Comparison of ENCODE assay signal across 22 cellular contexts in the genomic region with DNA sequence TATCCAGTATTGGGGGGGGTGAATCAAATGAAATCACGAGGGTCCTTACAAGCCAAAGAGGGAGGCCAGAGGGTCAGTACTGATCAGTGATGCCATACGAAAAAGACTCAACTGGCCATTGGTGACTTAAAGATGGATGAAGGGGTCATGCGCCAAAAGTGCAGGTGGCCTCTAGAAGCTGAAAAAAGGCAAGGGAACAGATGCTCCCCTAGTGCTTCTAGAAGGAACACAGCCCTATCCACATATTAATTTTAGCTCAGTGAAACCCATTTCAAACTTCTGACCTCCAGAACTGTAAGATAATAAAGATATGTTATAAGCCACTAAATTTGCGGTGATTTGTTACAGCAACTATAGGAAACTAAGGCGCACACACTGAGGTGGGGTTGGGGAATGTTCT.
DNase-seq lines count a peak whose midpoint lies in the region; ATAC-seq and TF ChIP-seq lines count a peak whose summit lies in the region.
"Had no signal": no experiment of that assay in that cellular context is flagged by ENCODE, and none has a peak within 500 bp of the region (broad histone marks: within the 10 kb centered on the region; RNA-seq: fewer than 3 reads in every experiment).

No MANE protein-coding gene starts in this region.

- H3K4me2 ChIP-seq in DND-41 (ENCODE audit: insufficient read depth, low read length) = no peak overlapping the region; the same call in 1 of the 2 replicates
- peak overlapping the region; percentile 66; the same call in 1 of the 2 replicates for H3K4me2 ChIP-seq in MM.1S (ENCODE audit: low read depth, low read length)
- H3K4me2 ChIP-seq in trophoblast cell (ENCODE audit: low read length) = no peak overlapping the region
- H3K4me2 ChIP-seq: SK-N-SH had no signal

- H3K9ac ChIP-seq in DND-41 (ENCODE audit: low read depth, low read length) = no peak overlapping the region
- no peak overlapping the region for H3K9ac ChIP-seq in MM.1S (ENCODE audit: low read length)
- H3K9ac ChIP-seq in trophoblast cell (ENCODE audit: low read length) = no peak overlapping the region
- H3K9ac ChIP-seq: SK-N-SH had no signal

- H3K9me3 ChIP-seq in DND-41 (ENCODE audit: insufficient read depth, low read length, severe bottlenecking) (peaks cover 10% of the 10 kb centered on the region), MM.1S (replicated peaks; ENCODE audit: insufficient read depth, low read length) (no peaks in the 10 kb centered on the region), trophoblast cell (ENCODE audit: insufficient read depth, low read depth, low read length) (no peaks in the 10 kb centered on the region)
- H3K9me3 ChIP-seq: SK-N-SH had no signal

- H3K27ac ChIP-seq in DND-41 (ENCODE audit: low read length) = peak overlapping the region; percentile 61
- peak overlapping the region; percentile 96; the same call in 1 of the 2 replicates for H3K27ac ChIP-seq in MM.1S (ENCODE audit: low read length)
- peak overlapping the region; percentile 24 for H3K27ac ChIP-seq in angular gyrus (ENCODE audit: low read depth, low read length)
- H3K27ac ChIP-seq in trophoblast cell (ENCODE audit: low read depth, low read length) = no peak overlapping the region

- H3K36me3 ChIP-seq in DND-41 (ENCODE audit: insufficient read depth, low read length) (peaks cover 5% of the 10 kb centered on the region; the same call in 1 of the 2 replicates), MM.1S (replicated peaks; ENCODE audit: insufficient read depth, low read length) (no peaks in the 10 kb centered on the region), trophoblast cell (ENCODE audit: control insufficient read depth in 1 of 2, insufficient read depth in 2 of 2, low read length in 2 of 2) (no peaks in the 10 kb centered on the region)

- no CpG with 5 or more reads among the region's 5 CpGs for WGBS in trophoblast cell (ENCODE audit: extremely low coverage, insufficient coverage, insufficient read length)

- no peak overlapping the region for H4K91ac ChIP-seq in trophoblast cell (ENCODE audit: low read depth, low read length)

- no peaks in the 10 kb centered on the region for H3K9me2 ChIP-seq in MM.1S (replicated peaks; ENCODE audit: insufficient read depth, low read length)
- H3K9me2 ChIP-seq: SK-N-SH had no signal

- no peaks in the 10 kb centered on the region for H3K79me1 ChIP-seq in trophoblast cell (ENCODE audit: low read length)

- no peak overlapping the region for H4K12ac ChIP-seq in trophoblast cell (ENCODE audit: low read depth, low read length)

- DNase-seq in DND-41 (no peak), MM.1S (peak; percentile 21), trophoblast cell (no peak), A172 (ENCODE audit: low spot score) (no peak), NCI-H187 (lab: John Stamatoyannopoulos, UW) (no peak), AG08396 (ENCODE audit: low spot score) (no peak)
- DNase-seq: CD8-positive, alpha-beta T cell; DMS53; GOT3; KBM-7; NCI-H1092; NCI-H1436 treated with DMSO at 0.1 percent for 48 hours; NCI-H2029 treated with DMSO at 0.1 percent for 48 hours; NCI-H2171; NCI-H446; NCI-H69; NK-92 treated with Interleukin-12 subunit alpha and Interleukin-12 subunit beta, amount 100 ng/mL, for 24 hours; OCI-M1; SHP77 treated with DMSO at 0.1 percent for 48 hours; SK-N-SH; T-cell had no signal

- H3K4me1 ChIP-seq in DND-41 (ENCODE audit: insufficient read depth, low read length) (peaks cover 46% of the 10 kb centered on the region), MM.1S (ENCODE audit: low read length) (peaks cover 53% of the 10 kb centered on the region), trophoblast cell (ENCODE audit: control insufficient read depth in 1 of 2, insufficient read depth in 2 of 2, low read length in 2 of 2) (no peaks in the 10 kb centered on the region)

- no peak overlapping the region for H2BK120ac ChIP-seq in trophoblast cell (ENCODE audit: insufficient read depth, low read length, poor library complexity)

- no peak overlapping the region for H3K14ac ChIP-seq in trophoblast cell (ENCODE audit: low read length)

- H3F3A ChIP-seq in MM.1S (ENCODE audit: insufficient read depth, low read length) = peaks cover 18% of the 10 kb centered on the region

- no peak for ATAC-seq in DND-41 (ENCODE audit: insufficient read depth, low read depth)
- ATAC-seq: CD8-positive, alpha-beta T cell; T-cell had no signal

- no peak overlapping the region for H3K18ac ChIP-seq in trophoblast cell (ENCODE audit: low read length)

- H3K27me3 ChIP-seq in DND-41 (ENCODE audit: insufficient read depth, low read length, poor library complexity) (no peaks in the 10 kb centered on the region), MM.1S (replicated peaks; ENCODE audit: insufficient read depth, low read length) (no peaks in the 10 kb centered on the region), trophoblast cell (ENCODE audit: insufficient read depth, low read length) (no peaks in the 10 kb centered on the region)

- H3K23ac ChIP-seq in trophoblast cell (ENCODE audit: low read length) = no peak overlapping the region

- TF ChIP-seq CTCF in DND-41 (IDR thresholded peaks at IDR 0.05; ENCODE audit: borderline replicate concordance, extremely low read depth, low read length, poor library complexity, severe bottlenecking) (no peak), MM.1S (IDR thresholded peaks at IDR 0.05; ENCODE audit: low read length) (no peak)

- H3K79me2 ChIP-seq in DND-41 (ENCODE audit: insufficient read depth, low read length) (peaks cover 92% of the 10 kb centered on the region), MM.1S (ENCODE audit: low read length) (peaks cover 91% of the 10 kb centered on the region), trophoblast cell (ENCODE audit: control insufficient read depth, insufficient read depth, low read length, poor library complexity) (peaks cover 9% of the 10 kb centered on the region)

- H2AFZ ChIP-seq in DND-41 (ENCODE audit: low read depth, low read length) (no peak overlapping the region), MM.1S (ENCODE audit: low read length) (no peak overlapping the region), trophoblast cell (ENCODE audit: insufficient read depth, low read length, poor library complexity) (no peak overlapping the region)

- peak overlapping the region; percentile 79 for H3K4ac ChIP-seq in trophoblast cell (ENCODE audit: low read depth, low read length)

- H2BK5ac ChIP-seq in trophoblast cell (ENCODE audit: low read depth, low read length, poor library complexity) = no peak overlapping the region

- no peak overlapping the region for H4K8ac ChIP-seq in trophoblast cell (ENCODE audit: low read depth, low read length)

- H4K20me1 ChIP-seq in DND-41 (ENCODE audit: insufficient read depth, low read length) = peaks cover 56% of the 10 kb centered on the region
- H4K20me1 ChIP-seq in MM.1S (ENCODE audit: insufficient read depth, low read length) = no peaks in the 10 kb centered on the region

- no peak overlapping the region for H3K4me3 ChIP-seq in DND-41 (ENCODE audit: low read depth in 1 of 2, low read length in 2 of 2)
- no peak overlapping the region for H3K4me3 ChIP-seq in MM.1S (ENCODE audit: low read length)
- H3K4me3 ChIP-seq in trophoblast cell (ENCODE audit: low read depth, low read length) = no peak overlapping the region

- no peak overlapping the region for H2AK5ac ChIP-seq in trophoblast cell (ENCODE audit: low read length)

- no peak overlapping the region for H2BK12ac ChIP-seq in trophoblast cell (ENCODE audit: low read length)
